8 cellular contexts compared by ENCODE assay signal in the genomic region with DNA sequence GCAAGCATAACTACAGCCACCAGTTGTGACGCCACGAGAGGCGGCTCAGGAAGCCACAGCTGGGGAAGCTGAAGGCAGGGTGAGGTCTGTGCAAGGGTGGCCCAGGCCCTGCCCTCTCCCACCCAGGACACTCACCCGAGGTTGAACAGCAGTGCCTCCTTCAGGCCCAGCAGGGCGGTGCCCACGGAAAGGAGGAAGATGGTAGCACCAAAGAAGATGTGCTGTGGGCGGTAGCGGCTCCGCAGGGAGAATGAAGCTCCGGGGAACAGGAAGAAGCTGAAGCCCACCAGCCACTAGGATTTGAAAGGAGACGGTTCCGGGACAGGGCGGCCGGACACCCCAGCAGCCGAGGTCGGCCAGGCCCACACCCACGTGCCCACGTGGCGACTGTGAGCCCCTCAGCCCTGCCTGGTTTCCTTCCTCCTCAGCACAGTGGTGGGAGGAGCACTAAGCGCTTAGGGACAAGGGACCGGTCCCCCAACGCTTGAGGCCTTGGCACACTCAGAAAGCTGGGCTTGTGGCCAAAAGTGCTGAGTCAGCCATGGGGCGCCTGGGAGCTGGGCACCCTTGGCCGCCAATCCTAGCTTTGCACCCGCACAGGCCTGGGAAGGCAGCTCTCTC. TPM values are rescaled to one million over a fixed set of nuclear protein-coding genes. Genes with fewer than 3 reads are reported as not detected.
DNase-seq lines count a peak whose midpoint lies in the region; ATAC-seq, FAIRE-seq and TF ChIP-seq lines count a peak whose summit lies in the region.

No MANE protein-coding gene starts in this region.

- H3K4me3 Mint-ChIP-seq in WTC11 = no peak overlapping the region

- intact Hi-C loops in posterior cingulate gyrus (cut with DNase I) = no loop called here

- peaks cover 8% of the 10 kb centered on the region for H3K36me3 Mint-ChIP-seq in WTC11

- DNase-seq in AG09309 (ENCODE audit: low read depth) (no peak), HTR-8/SVneo (ENCODE audit: insufficient read length, low spot score) (peak; percentile 85), WTC11 (ENCODE audit: low spot score) (peak; percentile 43), fibroblast of pulmonary artery (ENCODE audit: low read depth) (peak; percentile 41), posterior cingulate gyrus (peak; percentile 65 to 97 (median 82)), NCI-H748 (lab: John Stamatoyannopoulos, UW; ENCODE audit: unreplicated experiment) (no peak), NCI-H187 treated with DMSO at 0.1 percent for 48 hours (lab: John Stamatoyannopoulos, UW) (no peak)

- no peak for ATAC-seq in WTC11
- ATAC-seq in HG03439 (IDR thresholded peaks at IDR 0.05; ENCODE audit: unreplicated experiment) = no peak

- FAIRE-seq in HTR-8/SVneo (lab: Jason Lieb, UNC) = no peak

- POLR2A ChIA-PET in WTC11 (lab: Charles Lee) = interaction anchor here (0.6 to 1.3 kb wide), 2 partner anchors 11 to 273 kb away, joined by 4 read pairs; a partner anchor contains a TSS

- no peaks in the 10 kb centered on the region for H3K9me3 Mint-ChIP-seq in WTC11

- peak overlapping the region; percentile 36; the same call in 1 of the 2 replicates for H3K27ac Mint-ChIP-seq in WTC11

- TF ChIP-seq CTCF in AG09309 (IDR thresholded peaks at IDR 0.05; ENCODE audit: control insufficient read depth, insufficient read depth, low read depth, low read length, missing control alignments) (peak; percentile 22), WTC11 (IDR thresholded peaks at IDR 0.05) (peak; percentile 19; the same call in 1 of the 2 replicates), fibroblast of pulmonary artery (IDR thresholded peaks at IDR 0.05; ENCODE audit: low read length, missing control alignments) (peak; percentile 10)

- CTCF ChIA-PET in WTC11 (lab: Charles Lee) = interaction anchor here (0.7 to 15.9 kb wide), 30 partner anchors 9 to 440 kb away, joined by 3 to 298 read pairs (median 7); a partner anchor contains a TSS

- no peaks in the 10 kb centered on the region for H3K27me3 Mint-ChIP-seq in WTC11 (ENCODE audit: low read depth)

- peaks cover 25% of the 10 kb centered on the region for H3K4me1 Mint-ChIP-seq in WTC11

- no peak overlapping the region for H3K4me3 ChIP-seq in AG09309 (ENCODE audit: control insufficient read depth, low read depth, low read length)
- H3K4me3 ChIP-seq in fibroblast of pulmonary artery (replicated peaks; ENCODE audit: low read depth, low read length) = no peak overlapping the region

TF ChIP-seq in WTC11, 78 proteins besides CTCF, POLR2A, EP300 and RAD21:
- no peak for TF ChIP-seq CBFB (CRISPR knock-in tag; IDR thresholded peaks at IDR 0.05; ENCODE audit: low read depth)
- TF ChIP-seq, protein P1, sequence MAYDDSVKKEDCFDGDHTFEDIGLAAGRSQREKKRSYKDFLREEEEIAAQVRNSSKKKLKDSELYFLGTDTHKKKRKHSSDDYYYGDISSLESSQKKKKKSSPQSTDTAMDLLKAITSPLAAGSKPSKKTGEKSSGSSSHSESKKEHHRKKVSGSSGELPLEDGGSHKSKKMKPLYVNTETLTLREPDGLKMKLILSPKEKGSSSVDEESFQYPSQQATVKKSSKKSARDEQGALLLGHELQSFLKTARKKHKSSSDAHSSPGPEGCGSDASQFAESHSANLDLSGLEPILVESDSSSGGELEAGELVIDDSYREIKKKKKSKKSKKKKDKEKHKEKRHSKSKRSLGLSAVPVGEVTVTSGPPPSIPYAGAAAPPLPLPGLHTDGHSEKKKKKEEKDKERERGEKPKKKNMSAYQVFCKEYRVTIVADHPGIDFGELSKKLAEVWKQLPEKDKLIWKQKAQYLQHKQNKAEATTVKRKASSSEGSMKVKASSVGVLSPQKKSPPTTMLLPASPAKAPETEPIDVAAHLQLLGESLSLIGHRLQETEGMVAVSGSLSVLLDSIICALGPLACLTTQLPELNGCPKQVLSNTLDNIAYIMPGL (CRISPR knock-in tag; IDR thresholded peaks at IDR 0.05) = 0 out of 2 replicates have a peak, but pooled peaks have one; percentile 15
- no peak for TF ChIP-seq ATF1 (CRISPR knock-in tag; IDR thresholded peaks at IDR 0.05)

RNA-seq across cellular contexts. Expression of a gene that starts 11.0 kb away (rescaled TPM):
- 27.0 to 35.1 TPM (median 28.7 TPM) in 3 replicates for total RNA-seq in WTC11 (2021)

RNA-seq across cellular contexts. Expression of a gene that starts 41.8 kb away (rescaled TPM):
- 7.0 to 8.1 TPM (median 7.8 TPM) in 3 replicates for total RNA-seq in WTC11 (2021)

Comparison
In these comparisons a context has a peak if more than half of its experiments do, and no peak if none do; other contexts are left out.
1. DNase-seq: peak in HTR-8/SVneo (single experiment), WTC11 (single experiment), fibroblast of pulmonary artery (single experiment) and posterior cingulate gyrus (10 of 10); none in AG09309 (single experiment), NCI-H748 (single experiment) and NCI-H187 treated with DMSO at 0.1 percent for 48 hours (single experiment).
2. Peak in every context shown above with its lines, with median percentiles within 50 percentile points of each other: CTCF ChIP-seq.